In the genomic region with DNA sequence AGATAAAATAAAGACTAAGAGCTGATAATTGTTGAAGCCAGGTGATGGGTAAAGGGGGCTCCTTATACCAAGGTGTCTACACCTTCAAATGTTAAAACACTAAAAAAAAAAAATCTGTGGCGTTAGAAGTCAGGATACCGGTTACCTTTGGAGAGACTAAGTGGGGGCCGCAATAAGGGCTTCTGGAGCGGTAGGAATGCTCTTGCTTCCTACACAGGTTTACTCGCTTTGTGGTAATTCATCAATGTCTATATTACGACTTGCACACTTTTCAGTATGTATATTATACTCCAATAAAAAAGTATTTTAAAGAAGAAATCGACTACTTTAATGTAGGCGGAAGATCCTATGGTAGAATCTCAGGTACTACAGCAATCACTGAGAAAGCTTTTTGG, we compare ENCODE assay signal across 8 cellular contexts. TPM values are rescaled to one million over a fixed set of nuclear protein-coding genes. Genes with fewer than 3 reads are reported as not detected.
DNase-seq lines count a peak whose midpoint lies in the region; ATAC-seq and TF ChIP-seq lines count a peak whose summit lies in the region.

No MANE protein-coding gene starts in this region.

- peak overlapping the region; percentile 89 for H3K4me3 Mint-ChIP-seq in activated CD4-positive, alpha-beta memory T cell treated with anti-CD3 and anti-CD28 coated beads for 36 hours
- H3K4me3 Mint-ChIP-seq in stimulated activated naive B cell treated with anti-CD40 and anti-IgM and Interleukin-4, amounts not matched to agents 10 μg/mL and 1 μg/mL and 100 μg/mL, for 72 hours, result peak overlapping the region; percentile 87 to 91

- no peak for ATAC-seq in stimulated activated naive B cell treated with anti-CD40 and anti-IgM and Interleukin-4, amounts not matched to agents 10 μg/mL and 1 μg/mL and 100 μg/mL, for 72 hours (replicated peaks)
- no peak for ATAC-seq in GM19351 (IDR thresholded peaks at IDR 0.05; ENCODE audit: unreplicated experiment)

- H3K27me3 ChIP-seq in iPS DF 6.9 (ENCODE audit: control insufficient read depth, insufficient read depth, low read length), result no peaks in the 10 kb centered on the region

- H3K9me3 ChIP-seq in iPS DF 6.9 (ENCODE audit: control insufficient read depth, insufficient read depth, low read length), result no peaks in the 10 kb centered on the region

- peak; percentile 73 for DNase-seq in DMS53 (lab: John Stamatoyannopoulos, UW)
- DNase-seq in DMS53 treated with DMSO at 0.1 percent for 48 hours (lab: John Stamatoyannopoulos, UW; ENCODE audit: unreplicated experiment), result no peak
- DNase-seq in activated CD4-positive, alpha-beta memory T cell treated with anti-CD3 and anti-CD28 coated beads for 36 hours, result no peak
- DNase-seq in iPS DF 6.9 (ENCODE audit: low read depth, low spot score), result no peak
- DNase-seq in stimulated activated naive B cell treated with anti-CD40 and anti-IgM and Interleukin-4, amounts not matched to agents 10 μg/mL and 1 μg/mL and 100 μg/mL, for 72 hours, result no peak
- DNase-seq in GM13976 (ENCODE audit: low spot score), result no peak
- no peak for DNase-seq in kidney glomerular epithelial cell (lab: John Stamatoyannopoulos, UW)

- in situ Hi-C loops in GM13976 (cut with MboI; ENCODE audit: low sequenced_read_pairs, unreplicated experiment), result loop anchor here (10.0 to 25.0 kb wide), 2 partner anchors 173 to 520 kb away; no protein-coding TSS in a partner anchor

- CTCF ChIA-PET in activated CD4-positive, alpha-beta memory T cell treated with anti-CD3 and anti-CD28 coated beads for 36 hours (lab: Charles Lee), result interaction anchor here (1.0 to 2.5 kb wide), 7 partner anchors 11 to 525 kb away, joined by 4 to 27 read pairs (median 6); partner anchors contain the start of genes MRPS27 and PTCD2

- intact Hi-C loops in activated CD4-positive, alpha-beta memory T cell treated with anti-CD3 and anti-CD28 coated beads for 36 hours (cut with micrococcal nuclease), result loop anchor here (5.0 to 10.0 kb wide), 2 partner anchors 525 to 703 kb away; no protein-coding TSS in a partner anchor

- H3K27me3 Mint-ChIP-seq in activated CD4-positive, alpha-beta memory T cell treated with anti-CD3 and anti-CD28 coated beads for 36 hours, result no peaks in the 10 kb centered on the region
- H3K27me3 Mint-ChIP-seq in stimulated activated naive B cell treated with anti-CD40 and anti-IgM and Interleukin-4, amounts not matched to agents 10 μg/mL and 1 μg/mL and 100 μg/mL, for 72 hours, result no peaks in the 10 kb centered on the region

- peaks cover 2% of the 10 kb centered on the region; the same call in 1 of the 2 replicates for H3K4me1 ChIP-seq in iPS DF 6.9 (ENCODE audit: control insufficient read depth, insufficient read depth, low read length)

- peaks cover 21% of the 10 kb centered on the region for H3K36me3 Mint-ChIP-seq in activated CD4-positive, alpha-beta memory T cell treated with anti-CD3 and anti-CD28 coated beads for 36 hours
- peaks cover 25 to 48% of the 10 kb centered on the region in 2 donors for H3K36me3 Mint-ChIP-seq in stimulated activated naive B cell treated with anti-CD40 and anti-IgM and Interleukin-4, amounts not matched to agents 10 μg/mL and 1 μg/mL and 100 μg/mL, for 72 hours

- H3K4me3 ChIP-seq in iPS DF 6.9 (ENCODE audit: low read length), result peak overlapping the region; percentile 65; the same call in 1 of the 2 replicates

- H3K27ac Mint-ChIP-seq in activated CD4-positive, alpha-beta memory T cell treated with anti-CD3 and anti-CD28 coated beads for 36 hours, result peak overlapping the region; percentile 87
- H3K27ac Mint-ChIP-seq in stimulated activated naive B cell treated with anti-CD40 and anti-IgM and Interleukin-4, amounts not matched to agents 10 μg/mL and 1 μg/mL and 100 μg/mL, for 72 hours, result peak overlapping the region; percentile 94

- WGBS in iPS DF 6.9 (ENCODE audit: insufficient coverage, insufficient read length), result no CpG with 5 or more reads among the region's 8 CpGs

- TF ChIP-seq CTCF in GM13976 (IDR thresholded peaks at IDR 0.05; ENCODE audit: borderline replicate concordance, control extremely low read depth, extremely low read depth, insufficient read depth, missing control alignments), result no peak

- no peaks in the 10 kb centered on the region for H3K9me3 Mint-ChIP-seq in activated CD4-positive, alpha-beta memory T cell treated with anti-CD3 and anti-CD28 coated beads for 36 hours
- H3K9me3 Mint-ChIP-seq in stimulated activated naive B cell treated with anti-CD40 and anti-IgM and Interleukin-4, amounts not matched to agents 10 μg/mL and 1 μg/mL and 100 μg/mL, for 72 hours, result no peaks in the 10 kb centered on the region

- no peak overlapping the region for H3K27ac ChIP-seq in iPS DF 6.9 (ENCODE audit: low read length)

- POLR2A ChIA-PET in activated CD4-positive, alpha-beta memory T cell treated with anti-CD3 and anti-CD28 coated beads for 36 hours (lab: Charles Lee), result interaction anchor here (1.4 to 2.5 kb wide), 3 partner anchors 10 to 73 kb away, joined by 4 to 31 read pairs (median 5); partner anchors contain the start of genes MRPS27 and PTCD2

- peaks cover 23% of the 10 kb centered on the region for H3K4me1 Mint-ChIP-seq in activated CD4-positive, alpha-beta memory T cell treated with anti-CD3 and anti-CD28 coated beads for 36 hours (ENCODE audit: low read depth)
- peaks cover 18 to 40% of the 10 kb centered on the region in 2 donors for H3K4me1 Mint-ChIP-seq in stimulated activated naive B cell treated with anti-CD40 and anti-IgM and Interleukin-4, amounts not matched to agents 10 μg/mL and 1 μg/mL and 100 μg/mL, for 72 hours

- H3K36me3 ChIP-seq in iPS DF 6.9 (ENCODE audit: control insufficient read depth, insufficient read depth, low read length), result peaks cover 5% of the 10 kb centered on the region; the same call in 1 of the 2 replicates

RNA-seq across cellular contexts. Expression of gene MRPS27, which starts 12.5 kb away (rescaled TPM):
- 10 to 100 TPM; 85.9 to 91.4 TPM for total RNA-seq in activated CD4-positive, alpha-beta memory T cell treated with anti-CD3 and anti-CD28 coated beads for 36 hours

RNA-seq across cellular contexts. Expression of gene PTCD2, which starts 12.6 kb away (rescaled TPM):
- 10 to 100 TPM; 10.8 to 12.1 TPM for total RNA-seq in activated CD4-positive, alpha-beta memory T cell treated with anti-CD3 and anti-CD28 coated beads for 36 hours
